Comparison of ENCODE assay signal across 8 cellular contexts in genomic region chr17:9239821-9240658, GRCh38.
A peak's percentile ranks its signal among the peaks of the same experiment; 100 is the strongest.
DNase-seq lines count a peak whose midpoint lies in the region; ATAC-seq and TF ChIP-seq lines count a peak whose summit lies in the region.

No MANE protein-coding gene starts in this region.

- H3K4me3 ChIP-seq in epithelial cell of proximal tubule (ENCODE audit: low read depth, low read length): peak overlapping the region; percentile 50

- no peak for TF ChIP-seq CTCF in epithelial cell of proximal tubule (conservative IDR thresholded peaks at IDR 0.05; ENCODE audit: low read depth, low read length)

- DNase-seq in AG08395 (ENCODE audit: low spot score) (peak; percentile 89), NCI-H748 (lab: John Stamatoyannopoulos, UW; ENCODE audit: unreplicated experiment) (peak; percentile 89), epithelial cell of proximal tubule (ENCODE audit: low read depth) (no peak), mucosa of gallbladder (ENCODE audit: low spot score) (peak; percentile 70), GDM1 (lab: John Stamatoyannopoulos, UW) (no peak)
- DNase-seq in activated T-cell treated with anti-CD3 and anti-CD28 coated beads, Interleukin-2, amount 50 U/mL, for 1 hour: peak; percentile 77
- DNase-seq in stimulated activated CD8-positive, alpha-beta memory T cell treated with anti-CD3 and anti-CD28 coated beads, Interleukin-4, amount 100 ng/mL, for 4 hours (ENCODE audit: low read depth in 2 of 2, low spot score in 1 of 2): peak; percentile 18 to 38

- peak; percentile 68 for ATAC-seq in GM21381 (IDR thresholded peaks at IDR 0.05; ENCODE audit: unreplicated experiment)

Comparison
In these comparisons a context has a peak if more than half of its experiments do, and no peak if none do; other contexts are left out.
1. DNase-seq: peak in AG08395 (single experiment), NCI-H748 (single experiment), activated T-cell treated with anti-CD3 and anti-CD28 coated beads, Interleukin-2, amount 50 U/mL, for 1 hour (single experiment), mucosa of gallbladder (single experiment) and stimulated activated CD8-positive, alpha-beta memory T cell treated with anti-CD3 and anti-CD28 coated beads, Interleukin-4, amount 100 ng/mL, for 4 hours (2 of 2); none in epithelial cell of proximal tubule (single experiment) and GDM1 (single experiment).